1 cellular context compared by ENCODE assay signal in genomic region chr21:37915516-37915915, GRCh38.
TF ChIP-seq lines count a peak whose summit lies in the region.

No MANE protein-coding gene starts in this region.

TF ChIP-seq in GM23338, 12 proteins besides CTCF, POLR2A, EP300 and RAD21 (continued from another document):
- no peak for TF ChIP-seq REST (IDR thresholded peaks at IDR 0.05; ENCODE audit: unreplicated experiment)
- no peak for TF ChIP-seq NANOG (IDR thresholded peaks at IDR 0.05; ENCODE audit: borderline replicate concordance)
- no peak for TF ChIP-seq JUNB (IDR thresholded peaks at IDR 0.05; ENCODE audit: unreplicated experiment)
- no peak for TF ChIP-seq POLR2AphosphoS5 (IDR thresholded peaks at IDR 0.05; ENCODE audit: low read depth)
